In genomic region chr2:3606370-3607124, GRCh38 we compare ENCODE assay signal across 1 cellular context.
TF ChIP-seq lines count a peak whose summit lies in the region.

No MANE protein-coding gene starts in this region.

TF ChIP-seq in IMR-90, 13 proteins besides CTCF, POLR2A, EP300 and RAD21 (continued from another document):
- TF ChIP-seq RCOR1 (IDR thresholded peaks at IDR 0.05; ENCODE audit: insufficient replicate concordance, low read length) (no peak), SMC3 (IDR thresholded peaks at IDR 0.05; ENCODE audit: low read depth, low read length) (no peak)
TF ChIP-seq in IMR-90: peak in this region for 0.
